Comparison of ENCODE assay signal across 13 cellular contexts in genomic region chr10:73867126-73867807, GRCh38. TPM values are rescaled to one million over a fixed set of nuclear protein-coding genes. Genes with fewer than 3 reads are reported as not detected.
A peak's percentile ranks its signal among the peaks of the same experiment; 100 is the strongest.
DNase-seq lines count a peak whose midpoint lies in the region; ATAC-seq and TF ChIP-seq lines count a peak whose summit lies in the region.
"Had no signal": no experiment of that assay in that cellular context is flagged by ENCODE, and none has a peak within 500 bp of the region (broad histone marks: within the 10 kb centered on the region; RNA-seq: fewer than 3 reads in every experiment).

No MANE protein-coding gene starts in this region.

- H2AFZ ChIP-seq in H9 (ENCODE audit: low read length) = no peak overlapping the region

- H4K91ac ChIP-seq in H9 (ENCODE audit: insufficient read length, low read depth, low read length) = no peak overlapping the region

- H3K23me2 ChIP-seq in H9 (ENCODE audit: insufficient read length, low read depth, low read length, poor library complexity, severe bottlenecking) = no peaks in the 10 kb centered on the region

- H4K5ac ChIP-seq in H9 (ENCODE audit: insufficient read length, low read depth, low read length) = no peak overlapping the region

- H3K56ac ChIP-seq in H9 (ENCODE audit: insufficient read length, low read depth, low read length) = no peak overlapping the region

- H3K36me3 ChIP-seq in heart left ventricle (peaks cover 0 to 49% (median 8%) of the 10 kb centered on the region in 9 donors), skeletal muscle tissue (ENCODE audit: control insufficient read depth in 3 of 3, insufficient read depth in 3 of 3, low read length in 3 of 3) (peaks cover 12 to 32% (median 23%) of the 10 kb centered on the region in 3 donors)

- H3K36me3 Mint-ChIP-seq in H9 (ENCODE audit: insufficient read depth in 1 of 3, low read depth in 3 of 3) = peaks cover 25 to 54% (median 29%) of the 10 kb centered on the region in 3 experiments; a peak in 6 of 7 replicates
- H3K36me3 Mint-ChIP-seq in activated CD4-positive, alpha-beta memory T cell treated with anti-CD3 and anti-CD28 coated beads for 36 hours = peaks cover 8% of the 10 kb centered on the region

- H3K9me3 Mint-ChIP-seq in H9 = no peaks in the 10 kb centered on the region
- H3K9me3 Mint-ChIP-seq in activated CD4-positive, alpha-beta memory T cell treated with anti-CD3 and anti-CD28 coated beads for 36 hours = no peaks in the 10 kb centered on the region

- no peak overlapping the region for H3K4me3 Mint-ChIP-seq in H9
- H3K4me3 Mint-ChIP-seq in activated CD4-positive, alpha-beta memory T cell treated with anti-CD3 and anti-CD28 coated beads for 36 hours = no peak overlapping the region

- H3K4me1 Mint-ChIP-seq in H9 = peaks cover 18% of the 10 kb centered on the region in 2 experiments
- H3K4me1 Mint-ChIP-seq in activated CD4-positive, alpha-beta memory T cell treated with anti-CD3 and anti-CD28 coated beads for 36 hours (ENCODE audit: low read depth) = peaks cover 73% of the 10 kb centered on the region

- H3K4me3 ChIP-seq in heart left ventricle = no peak overlapping the region
- H3K4me3 ChIP-seq in skeletal muscle tissue (ENCODE audit: low read length in 3 of 3) = peak overlapping the region; percentile 39 to 67 (median 52)
- H3K4me3 ChIP-seq: SJCRH30 had no signal

- H2BK5ac ChIP-seq in H9 (ENCODE audit: insufficient read length, low read length) = no peak overlapping the region

- H2BK15ac ChIP-seq in H9 (ENCODE audit: low read depth, low read length) = no peak overlapping the region

- TF ChIP-seq CTCF in H9 (conservative IDR thresholded peaks at IDR 0.05) (peak; percentile 18; the same call in 1 of the 3 replicates), heart left ventricle (IDR thresholded peaks at IDR 0.05) (no peak)

- H4K8ac ChIP-seq in H9 (replicated peaks; ENCODE audit: insufficient read length, low read depth, low read length) = no peak overlapping the region

- no peak for DNase-seq in H9
- no peak for DNase-seq in activated CD4-positive, alpha-beta memory T cell treated with anti-CD3 and anti-CD28 coated beads for 36 hours
- peak in 2 of 5 donors; percentile 20 to 36 for DNase-seq in heart left ventricle
- DNase-seq in left colon = no peak
- DNase-seq in activated T-cell treated with anti-CD3 and anti-CD28 coated beads, Interleukin-2, amount 50 U/mL, for 1 hour = no peak
- DNase-seq: DMS79, kidney, NCI-H2107, SJCRH30 had no signal

- ATAC-seq in heart left ventricle = peak; percentile 40 to 57 (median 42)
- no peak for ATAC-seq in HG02970 (IDR thresholded peaks at IDR 0.05; ENCODE audit: low FRiP score, unreplicated experiment)
- no peak for ATAC-seq in GM21825 (IDR thresholded peaks at IDR 0.05; ENCODE audit: unreplicated experiment)
- no peak for ATAC-seq in left colon
- ATAC-seq: sciatic nerve had no signal

- H3K9me3 ChIP-seq in H9 (ENCODE audit: control insufficient read depth, low read depth, low read length) = no peaks in the 10 kb centered on the region
- no peaks in the 10 kb centered on the region for H3K9me3 ChIP-seq in heart left ventricle
- no peaks in the 10 kb centered on the region for H3K9me3 ChIP-seq in skeletal muscle tissue (ENCODE audit: control insufficient read depth in 3 of 3, low read length in 3 of 3)
- H3K9me3 ChIP-seq: SJCRH30 had no signal

- WGBS in H9 (ENCODE audit: extremely low coverage, insufficient read length, low lambda C conversion rate) = no CpG with 5 or more reads among the region's 10 CpGs
- 39 to 41% (median 40%) methylated on average over 10 of the region's 10 CpGs for WGBS in heart left ventricle, 4 donors

- H3K79me1 ChIP-seq in H9 (ENCODE audit: insufficient read depth, low read depth, low read length, poor library complexity, severe bottlenecking) = no peaks in the 10 kb centered on the region

- POLR2A ChIA-PET in activated CD4-positive, alpha-beta memory T cell treated with anti-CD3 and anti-CD28 coated beads for 36 hours (lab: Charles Lee) = no interaction called here

- no peak overlapping the region for H2AK5ac ChIP-seq in H9 (ENCODE audit: insufficient read length, low read length)

- H3K27ac ChIP-seq in H9 (ENCODE audit: insufficient read length, low read depth, low read length) (no peak overlapping the region), heart left ventricle (peak overlapping the region in 10 of 12 donors; percentile 17 to 92 (median 44)), skeletal muscle tissue (ENCODE audit: low read depth, low read length) (peak overlapping the region; percentile 71)
- H3K27ac ChIP-seq: SJCRH30 had no signal

- H3K23ac ChIP-seq in H9 (ENCODE audit: insufficient read length, low read depth, low read length) = no peak overlapping the region

- intact Hi-C loops in activated CD4-positive, alpha-beta memory T cell treated with anti-CD3 and anti-CD28 coated beads for 36 hours (cut with micrococcal nuclease) = no loop called here
- intact Hi-C loops in heart left ventricle (cut with DNase I) (no loop called here), left colon (cut with DNase I, micrococcal nuclease) (no loop called here)

- H3K4me1 ChIP-seq in H9 (ENCODE audit: insufficient read depth, low read length) (no peaks in the 10 kb centered on the region; the same call in 1 of the 2 replicates), heart left ventricle (peaks cover 3 to 67% (median 30%) of the 10 kb centered on the region in 12 donors), skeletal muscle tissue (ENCODE audit: control insufficient read depth in 3 of 3, insufficient read depth in 3 of 3, low read length in 3 of 3) (peaks cover 83 to 98% (median 89%) of the 10 kb centered on the region in 3 donors)

- H3K27me3 Mint-ChIP-seq in H9 (ENCODE audit: low read depth) = no peaks in the 10 kb centered on the region
- H3K27me3 Mint-ChIP-seq in activated CD4-positive, alpha-beta memory T cell treated with anti-CD3 and anti-CD28 coated beads for 36 hours = no peaks in the 10 kb centered on the region

- H3K79me2 ChIP-seq in H9 (ENCODE audit: insufficient read depth, low read length) = no peaks in the 10 kb centered on the region; the same call in 1 of the 2 replicates

- no peak overlapping the region for H3K9ac ChIP-seq in H9 (ENCODE audit: extremely low read depth, insufficient read length, low read length)
- H3K9ac ChIP-seq in skeletal muscle tissue (ENCODE audit: low read depth in 1 of 3, low read length in 3 of 3) = peak overlapping the region; percentile 41 to 79 (median 59)

- no peak overlapping the region for H3K14ac ChIP-seq in H9 (ENCODE audit: insufficient read depth, low read length)

- H3K27me3 ChIP-seq in H9 (ENCODE audit: insufficient read depth, low read length) (no peaks in the 10 kb centered on the region), heart left ventricle (no peaks in the 10 kb centered on the region), skeletal muscle tissue (ENCODE audit: control insufficient read depth in 3 of 3, insufficient read depth in 3 of 3, low read length in 3 of 3) (no peaks in the 10 kb centered on the region)
- H3K27me3 ChIP-seq: SJCRH30 had no signal

- H2BK120ac ChIP-seq in H9 (ENCODE audit: low read depth, low read length, poor library complexity, severe bottlenecking) = no peak overlapping the region

- no peak overlapping the region for H3K18ac ChIP-seq in H9 (ENCODE audit: insufficient read length, low read depth, low read length)

- no peak overlapping the region for H3K4ac ChIP-seq in H9 (ENCODE audit: low read depth, low read length)

- TF ChIP-seq POLR2A in heart left ventricle (IDR thresholded peaks at IDR 0.05) = no peak

- CTCF ChIA-PET in activated CD4-positive, alpha-beta memory T cell treated with anti-CD3 and anti-CD28 coated beads for 36 hours (lab: Charles Lee) = interaction anchor here (0.6 to 3.7 kb wide), 4 partner anchors 12 to 722 kb away, joined by 3 to 18 read pairs (median 4); no protein-coding TSS in a partner anchor

- peak overlapping the region in 2 of 3 experiments; percentile 66 to 92; a peak in 6 of 7 replicates for H3K27ac Mint-ChIP-seq in H9
- H3K27ac Mint-ChIP-seq in activated CD4-positive, alpha-beta memory T cell treated with anti-CD3 and anti-CD28 coated beads for 36 hours = peak overlapping the region; percentile 99

- peaks cover 2% of the 10 kb centered on the region for H4K20me1 ChIP-seq in H9 (ENCODE audit: control insufficient read depth, insufficient read depth, insufficient read length)

- no peak overlapping the region for H2BK20ac ChIP-seq in H9 (ENCODE audit: low read depth, low read length, poor library complexity, severe bottlenecking)

- no peak overlapping the region for H2BK12ac ChIP-seq in H9 (ENCODE audit: insufficient read length, low read depth, low read length)

- H3K4me2 ChIP-seq in H9 (ENCODE audit: insufficient read depth, insufficient read length, low read length) = no peak overlapping the region

- H3T11ph ChIP-seq in H9 (ENCODE audit: low read length) = no peak overlapping the region

RNA-seq across cellular contexts. Expression of gene CAMK2G, which starts 7.1 kb away (rescaled TPM):
- total RNA-seq in H9 (2021) (30.4 and 31.8 TPM in 2 replicates), heart left ventricle (10 to 100 TPM; 10.4 to 18.6 (median 14.7) TPM), skeletal muscle tissue (16.2 TPM), left colon (10 to 100 TPM; 52.3 to 56.1 TPM)
- 10 to 100 TPM; 20.8 to 21.5 TPM for total RNA-seq in activated CD4-positive, alpha-beta memory T cell treated with anti-CD3 and anti-CD28 coated beads for 36 hours
- polyA plus RNA-seq in heart left ventricle = 10 to 100 TPM in 1 of 2 donors, 1 to 10 TPM in 1; 8.0 to 11.3 TPM

RNA-seq across cellular contexts. Expression of gene PLAU, which starts 43.7 kb away (rescaled TPM):
- total RNA-seq in H9 (2021) (15.0 and 16.2 TPM in 2 replicates), heart left ventricle (10 to 100 TPM in 5 of 9 donors, 1 to 10 TPM in 4; 7.8 to 68.1 (median 10.3) TPM), skeletal muscle tissue (21.4 TPM), left colon (1 to 10 TPM; 3.5 to 7.1 TPM)
- under 1 TPM; 0.45 to 0.73 TPM for total RNA-seq in activated CD4-positive, alpha-beta memory T cell treated with anti-CD3 and anti-CD28 coated beads for 36 hours
- polyA plus RNA-seq in heart left ventricle = 10 to 100 TPM in 1 of 2 donors, 1 to 10 TPM in 1; 3.3 to 11.8 TPM

RNA-seq across cellular contexts. Expression of gene NDST2, which starts 55.9 kb away (rescaled TPM):
- total RNA-seq in H9 (2021) = 22.0 and 22.9 TPM in 2 replicates
- 10 to 100 TPM; 57.5 to 62.1 TPM for total RNA-seq in activated CD4-positive, alpha-beta memory T cell treated with anti-CD3 and anti-CD28 coated beads for 36 hours
- 10 to 100 TPM in 6 of 9 donors, 1 to 10 TPM in 3; 5.8 to 32.3 (median 12.3) TPM for total RNA-seq in heart left ventricle
- polyA plus RNA-seq in heart left ventricle = 1 to 10 TPM; 8.3 to 9.4 TPM
- 6.3 TPM for total RNA-seq in skeletal muscle tissue
- total RNA-seq in left colon = 10 to 100 TPM; 21.4 to 24.3 TPM

Comparison
In these comparisons a context has a peak if more than half of its experiments do, and no peak if none do; other contexts are left out.
1. ATAC-seq: peak in heart left ventricle (4 of 4); none in HG02970 (single experiment), GM21825 (single experiment) and left colon (single experiment).
2. H3K4me3 ChIP-seq: peak in skeletal muscle tissue (3 of 3); none in heart left ventricle (0 of 12).